ENCODE assay signal across 13 cellular contexts in genomic region chr7:76509931-76510877, GRCh38. TPM values are rescaled to one million over a fixed set of nuclear protein-coding genes. Genes with fewer than 3 reads are reported as not detected.
DNase-seq lines count a peak whose midpoint lies in the region; FAIRE-seq and TF ChIP-seq lines count a peak whose summit lies in the region.
"Had no signal": no experiment of that assay in that cellular context is flagged by ENCODE, and none has a peak within 500 bp of the region (broad histone marks: within the 10 kb centered on the region; RNA-seq: fewer than 3 reads in every experiment).

UPK3B (plus strand) TSS chr7:76510552; CDS start chr7:76510653, 101 bp downstream.

- peaks cover 2% of the 10 kb centered on the region for H3K9me3 Mint-ChIP-seq in chondrocyte (ENCODE audit: low read depth)

- H3K4me3 ChIP-seq in osteoblast (ENCODE audit: insufficient read depth, low read length), result no peak within 1 kb of the TSS
- H3K4me3 ChIP-seq: thyroid gland had no signal

- H3K36me3 Mint-ChIP-seq in chondrocyte (ENCODE audit: low read depth), result no peaks in the 10 kb centered on the region

- no peaks in the 10 kb centered on the region for H3K36me3 ChIP-seq in osteoblast (ENCODE audit: insufficient read depth, low read length)

- no peaks in the 10 kb centered on the region for H3K9me3 ChIP-seq in osteoblast (ENCODE audit: low read depth, low read length)
- H3K9me3 ChIP-seq: thyroid gland had no signal

- no peak within 1 kb of the TSS for H3K4me3 Mint-ChIP-seq in chondrocyte (ENCODE audit: unreplicated experiment)

- H4K20me1 ChIP-seq in osteoblast (ENCODE audit: insufficient read depth, low read length), result no peaks in the 10 kb centered on the region

- DNase-seq in DMS53 (lab: John Stamatoyannopoulos, UW), result peak; percentile 43
- DNase-seq in DMS53 treated with DMSO at 0.1 percent for 48 hours (lab: John Stamatoyannopoulos, UW; ENCODE audit: unreplicated experiment), result no peak
- peak; percentile 75 for DNase-seq in HT-29 (ENCODE audit: low spot score)
- DNase-seq in chondrocyte (ENCODE audit: low spot score), result peak; percentile 90
- DNase-seq in osteoblast (ENCODE audit: insufficient read length, low spot score, missing footprints), result peak; percentile 89
- no peak for DNase-seq in NCI-H1092 treated with DMSO at 0.1 percent for 48 hours (lab: John Stamatoyannopoulos, UW)
- no peak for DNase-seq in activated CD4-positive, CD25-positive, alpha-beta regulatory T cell (lab: John Stamatoyannopoulos, UW)
- DNase-seq in GM12892 (ENCODE audit: insufficient read length), result no peak
- DNase-seq: hippocampal formation, NCI-H187, T-helper 9 cell had no signal

- H3K4me2 ChIP-seq in osteoblast (ENCODE audit: insufficient read depth, low read length), result no peak within 1 kb of the TSS

- H3K27me3 ChIP-seq in osteoblast (ENCODE audit: insufficient read depth, low read length), result no peaks in the 10 kb centered on the region
- H3K27me3 ChIP-seq: thyroid gland had no signal

- TF ChIP-seq CTCF in chondrocyte (IDR thresholded peaks at IDR 0.05) (no peak), osteoblast (IDR thresholded peaks at IDR 0.05; ENCODE audit: extremely low read depth, low read depth, low read length) (no peak)

- H3K27ac Mint-ChIP-seq in chondrocyte (ENCODE audit: unreplicated experiment), result no peak within 1 kb of the TSS

- TF ChIP-seq POLR2A in GM12892 (IDR thresholded peaks at IDR 0.05; ENCODE audit: low read depth, low read length), result no peak

- H3K4me1 Mint-ChIP-seq in chondrocyte (ENCODE audit: low read depth), result peaks cover 5% of the 10 kb centered on the region

- H3K4me1 ChIP-seq in osteoblast (ENCODE audit: insufficient read depth, low read length), result no peaks in the 10 kb centered on the region

- H3K27ac ChIP-seq in osteoblast (ENCODE audit: low read depth, low read length), result no peak within 1 kb of the TSS
- H3K27ac ChIP-seq: 22Rv1, thyroid gland had no signal

- no peaks in the 10 kb centered on the region for H3K27me3 Mint-ChIP-seq in chondrocyte (ENCODE audit: low read depth)

- no peaks in the 10 kb centered on the region for H3K79me2 ChIP-seq in osteoblast (ENCODE audit: insufficient read depth, low read length)

- FAIRE-seq in GM12892 (lab: Jason Lieb, UNC), result no peak

- H2AFZ ChIP-seq in osteoblast (ENCODE audit: low read length), result no peak within 1 kb of the TSS

RNA-seq across cellular contexts. Expression of gene UPK3B, which starts in this region (rescaled TPM):
- total RNA-seq in HT-29 (2014; rRNA removed; shearing (Covaris generic)), result 96.8 and 102 TPM in 2 replicates
- total RNA-seq in chondrocyte (0.46 to 1.4 TPM (median 0.62 TPM) in 3 replicates), osteoblast (0.88 and 1.4 TPM in 2 replicates)
- polyA plus RNA-seq in GM12892 (2012; ENCODE audit: missing spikeins), result not detected

Comparison
In these comparisons a context has a peak if more than half of its experiments do, and no peak if none do; other contexts are left out.
1. RNA of gene UPK3B (total RNA-seq): 96.8 to 102 TPM in HT-29; 0.88 to 1.4 TPM in osteoblast and 0.46 to 1.4 TPM in chondrocyte; every median in the first group is over 10 times any median in the second.
2. DNase-seq: peak in DMS53 (single experiment), HT-29 (single experiment), chondrocyte (single experiment) and osteoblast (single experiment); none in DMS53 treated with DMSO at 0.1 percent for 48 hours (single experiment), NCI-H1092 treated with DMSO at 0.1 percent for 48 hours (single experiment), activated CD4-positive, CD25-positive, alpha-beta regulatory T cell (0 of 4) and GM12892 (single experiment).